Comparison of ENCODE assay signal across 20 cellular contexts in the genomic region with DNA sequence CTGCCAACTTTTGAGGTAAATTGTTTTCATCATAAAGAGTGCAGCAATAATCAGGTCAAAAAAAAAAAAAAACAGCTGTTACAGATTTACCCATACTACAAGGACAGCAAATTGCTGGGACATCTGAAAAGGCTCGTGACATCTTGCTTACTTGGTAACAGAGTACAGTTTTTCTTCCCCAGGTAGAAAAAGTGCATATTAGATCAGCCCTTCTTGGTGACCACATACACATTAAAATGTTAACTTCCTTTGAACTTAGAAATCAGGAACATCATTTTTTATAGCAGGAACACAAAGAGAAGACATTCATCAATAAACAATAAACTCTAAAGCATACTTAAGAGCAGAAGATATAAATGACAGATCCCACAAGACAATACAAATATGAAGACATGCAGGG. TPM values are rescaled to one million over a fixed set of nuclear protein-coding genes. Genes with fewer than 3 reads are reported as not detected.
DNase-seq lines count a peak whose midpoint lies in the region; ATAC-seq and TF ChIP-seq lines count a peak whose summit lies in the region.
"Had no signal": no experiment of that assay in that cellular context is flagged by ENCODE, and none has a peak within 500 bp of the region (broad histone marks: within the 10 kb centered on the region; RNA-seq: fewer than 3 reads in every experiment).

No MANE protein-coding gene starts in this region.

- no peak for DNase-seq in activated naive CD4-positive, alpha-beta T cell treated with anti-CD3 and anti-CD28 coated beads for 36 hours
- DNase-seq in HFFc6 (no peak), chondrocyte (ENCODE audit: low spot score) (no peak), thoracic aorta (ENCODE audit: low spot score) (no peak)
- no peak for DNase-seq in activated CD4-positive, CD25-positive, alpha-beta regulatory T cell (lab: John Stamatoyannopoulos, UW)
- DNase-seq: Caco-2; CD4-positive, alpha-beta memory T cell; GDM1; GOT3; HCEC 1CT; Karpas-422; NCI-H1694 treated with DMSO at 0.1 percent for 48 hours; NCI-H2081 treated with DMSO at 0.1 percent for 48 hours; NCI-H2171 treated with DMSO at 0.1 percent for 48 hours; NCI-H524 treated with DMSO at 0.1 percent for 48 hours; NCI-H82; OCI-M1 had no signal

- intact Hi-C loops in activated naive CD4-positive, alpha-beta T cell treated with anti-CD3 and anti-CD28 coated beads for 36 hours (cut with micrococcal nuclease) = loop anchor here (5.0 kb wide), 1 partner anchor 597 kb away; no protein-coding TSS in a partner anchor

- TF ChIP-seq CTCF in HFFc6 (IDR thresholded peaks at IDR 0.05) (no peak), chondrocyte (IDR thresholded peaks at IDR 0.05) (no peak), thoracic aorta (IDR thresholded peaks at IDR 0.05) (no peak)

- no peaks in the 10 kb centered on the region for H3K36me3 ChIP-seq in thoracic aorta

- CTCF ChIA-PET in activated naive CD4-positive, alpha-beta T cell treated with anti-CD3 and anti-CD28 coated beads for 36 hours (lab: Charles Lee) = interaction anchor here (0.5 to 0.6 kb wide), 2 partner anchors 41 to 419 kb away, joined by 3 to 4 read pairs; no protein-coding TSS in a partner anchor

- H3K4me3 Mint-ChIP-seq in activated naive CD4-positive, alpha-beta T cell treated with anti-CD3 and anti-CD28 coated beads, Interleukin-2, amount 50 U/mL, for 24 hours = peak overlapping the region; percentile 8
- H3K4me3 Mint-ChIP-seq in activated naive CD4-positive, alpha-beta T cell treated with anti-CD3 and anti-CD28 coated beads for 36 hours = no peak overlapping the region
- H3K4me3 Mint-ChIP-seq in HFFc6 (no peak overlapping the region), chondrocyte (ENCODE audit: unreplicated experiment) (no peak overlapping the region)

- no peaks in the 10 kb centered on the region for H3K9me3 Mint-ChIP-seq in activated naive CD4-positive, alpha-beta T cell treated with anti-CD3 and anti-CD28 coated beads, Interleukin-2, amount 50 U/mL, for 24 hours
- no peaks in the 10 kb centered on the region for H3K9me3 Mint-ChIP-seq in activated naive CD4-positive, alpha-beta T cell treated with anti-CD3 and anti-CD28 coated beads for 36 hours
- H3K9me3 Mint-ChIP-seq in HFFc6 = no peaks in the 10 kb centered on the region
- H3K9me3 Mint-ChIP-seq in chondrocyte (ENCODE audit: low read depth) = no peaks in the 10 kb centered on the region

- H3K9me3 ChIP-seq in thoracic aorta = no peaks in the 10 kb centered on the region
- H3K9me3 ChIP-seq: Caco-2 had no signal

- no peak overlapping the region for H3K4me3 ChIP-seq in thoracic aorta

- no peaks in the 10 kb centered on the region for H3K27me3 ChIP-seq in thoracic aorta (replicated peaks; ENCODE audit: insufficient read depth)

- peak overlapping the region; percentile 71 for H3K27ac Mint-ChIP-seq in activated naive CD4-positive, alpha-beta T cell treated with anti-CD3 and anti-CD28 coated beads, Interleukin-2, amount 50 U/mL, for 24 hours
- H3K27ac Mint-ChIP-seq in activated naive CD4-positive, alpha-beta T cell treated with anti-CD3 and anti-CD28 coated beads for 36 hours = no peak overlapping the region
- H3K27ac Mint-ChIP-seq in HFFc6 (peak overlapping the region; percentile 61; the same call in 1 of the 2 replicates), chondrocyte (ENCODE audit: unreplicated experiment) (peak overlapping the region; percentile 17)

- peak overlapping the region; percentile 5 to 29 for H3K27ac ChIP-seq in thoracic aorta

- no peaks in the 10 kb centered on the region for H3K27me3 Mint-ChIP-seq in activated naive CD4-positive, alpha-beta T cell treated with anti-CD3 and anti-CD28 coated beads, Interleukin-2, amount 50 U/mL, for 24 hours
- no peaks in the 10 kb centered on the region for H3K27me3 Mint-ChIP-seq in activated naive CD4-positive, alpha-beta T cell treated with anti-CD3 and anti-CD28 coated beads for 36 hours (ENCODE audit: low read depth)
- H3K27me3 Mint-ChIP-seq in HFFc6 (ENCODE audit: insufficient read depth) (no peaks in the 10 kb centered on the region; the same call in none of the 2 replicates), chondrocyte (ENCODE audit: low read depth) (no peaks in the 10 kb centered on the region)
- H3K27me3 Mint-ChIP-seq: CD4-positive, alpha-beta memory T cell had no signal

- peaks cover 47% of the 10 kb centered on the region for H3K4me1 Mint-ChIP-seq in activated naive CD4-positive, alpha-beta T cell treated with anti-CD3 and anti-CD28 coated beads, Interleukin-2, amount 50 U/mL, for 24 hours
- peaks cover 51% of the 10 kb centered on the region for H3K4me1 Mint-ChIP-seq in activated naive CD4-positive, alpha-beta T cell treated with anti-CD3 and anti-CD28 coated beads for 36 hours (ENCODE audit: low read depth)
- H3K4me1 Mint-ChIP-seq in HFFc6 (ENCODE audit: low read depth) (peaks cover 36% of the 10 kb centered on the region), chondrocyte (ENCODE audit: low read depth) (peaks cover 51% of the 10 kb centered on the region)

- H3K36me3 Mint-ChIP-seq in activated naive CD4-positive, alpha-beta T cell treated with anti-CD3 and anti-CD28 coated beads, Interleukin-2, amount 50 U/mL, for 24 hours = peaks cover 12% of the 10 kb centered on the region
- H3K36me3 Mint-ChIP-seq in activated naive CD4-positive, alpha-beta T cell treated with anti-CD3 and anti-CD28 coated beads for 36 hours (ENCODE audit: low read depth) = peaks cover 9% of the 10 kb centered on the region
- H3K36me3 Mint-ChIP-seq in HFFc6 (ENCODE audit: low read depth) = peaks cover 6% of the 10 kb centered on the region
- no peaks in the 10 kb centered on the region for H3K36me3 Mint-ChIP-seq in chondrocyte (ENCODE audit: low read depth)

- ATAC-seq in thoracic aorta (ENCODE audit: insufficient number of reproducible peaks, low FRiP score, low read depth) = no peak
- no peak for ATAC-seq in HG03439 (IDR thresholded peaks at IDR 0.05; ENCODE audit: unreplicated experiment)
- ATAC-seq: Right ventricle myocardium inferior had no signal

- peaks cover 57 to 83% of the 10 kb centered on the region in 2 donors for H3K4me1 ChIP-seq in thoracic aorta (ENCODE audit: control insufficient read depth in 1 of 2, low read depth in 2 of 2)

RNA-seq across cellular contexts. Expression of a gene that starts 16.1 kb away (rescaled TPM):
- 10 to 100 TPM; 40.8 to 44.2 TPM for total RNA-seq in activated naive CD4-positive, alpha-beta T cell treated with anti-CD3 and anti-CD28 coated beads for 36 hours
- 10 to 100 TPM; 21.6 to 30.1 (median 26.4) TPM for total RNA-seq in HFFc6 (2021; fragmentation: NEBNext Ultra II Directional; extraction: Animal tissue kit (Norgen Biotek cat#: 25700))
- total RNA-seq in chondrocyte (41.3 to 47.4 TPM (median 42.6 TPM) in 3 replicates), thoracic aorta (10 to 100 TPM; 63.1 to 88.9 TPM)
